Comparison of ENCODE assay signal across 15 cellular contexts in genomic region chr2:155895016-155895415, GRCh38.
"Had no signal": no experiment of that assay in that cellular context is flagged by ENCODE, and none has a peak within 500 bp of the region (broad histone marks: within the 10 kb centered on the region; RNA-seq: fewer than 3 reads in every experiment).

No MANE protein-coding gene starts in this region.

- H3K4me1 ChIP-seq: ascending aorta, heart left ventricle, upper lobe of right lung had no signal

- H3K27me3 ChIP-seq: ascending aorta, heart left ventricle, upper lobe of right lung had no signal

- FAIRE-seq: colon, endometrium, frontal cortex had no signal

- ATAC-seq: activated T-helper 17 cell treated with anti-CD3 and anti-CD28 coated beads, Interleukin-2, amount 50 U/mL, for 72 hours; esophagus mucosa; heart left ventricle; left lobe of liver; naive thymus-derived CD4-positive, alpha-beta T cell; stimulated activated effector memory CD8-positive, alpha-beta T cell treated with anti-CD3 and anti-CD28 coated beads, Interleukin-12 subunit alpha, Interleukin-12 subunit beta, amount 100 ng/mL, for 72 hours; upper lobe of right lung had no signal

- H3K4me3 ChIP-seq: ascending aorta, heart left ventricle, thoracic aorta, upper lobe of right lung had no signal

- H3K4me3 Mint-ChIP-seq: activated T-helper 17 cell treated with anti-CD3 and anti-CD28 coated beads, Interleukin-2, amount 50 U/mL, for 72 hours; naive thymus-derived CD4-positive, alpha-beta T cell; stimulated activated effector memory CD8-positive, alpha-beta T cell treated with anti-CD3 and anti-CD28 coated beads, Interleukin-12 subunit alpha, Interleukin-12 subunit beta, amount 100 ng/mL, for 72 hours had no signal

- H3K27me3 Mint-ChIP-seq: activated T-helper 17 cell treated with anti-CD3 and anti-CD28 coated beads, Interleukin-2, amount 50 U/mL, for 72 hours; naive thymus-derived CD4-positive, alpha-beta T cell had no signal

- H3K27ac ChIP-seq: ascending aorta, heart left ventricle, thoracic aorta, upper lobe of right lung had no signal

- DNase-seq: activated CD4-positive, alpha-beta T cell treated with anti-CD3 and anti-CD28 coated beads for 1 hour; activated CD4-positive, alpha-beta T cell treated with anti-CD3 and anti-CD28 coated beads, Interleukin-2, amount 50 U/mL, for 4 hours; activated naive CD4-positive, alpha-beta T cell treated with Interleukin-2 at 50 U/mL for 16 hours; heart left ventricle; naive thymus-derived CD4-positive, alpha-beta T cell; upper lobe of right lung had no signal

- H3K36me3 ChIP-seq: ascending aorta, heart left ventricle, thoracic aorta, upper lobe of right lung had no signal

- H3K9me3 ChIP-seq: ascending aorta, thoracic aorta, upper lobe of right lung had no signal

- H3K27ac Mint-ChIP-seq: activated T-helper 17 cell treated with anti-CD3 and anti-CD28 coated beads, Interleukin-2, amount 50 U/mL, for 72 hours; naive thymus-derived CD4-positive, alpha-beta T cell; stimulated activated effector memory CD8-positive, alpha-beta T cell treated with anti-CD3 and anti-CD28 coated beads, Interleukin-12 subunit alpha, Interleukin-12 subunit beta, amount 100 ng/mL, for 72 hours had no signal

- H3K36me3 Mint-ChIP-seq: naive thymus-derived CD4-positive, alpha-beta T cell; stimulated activated effector memory CD8-positive, alpha-beta T cell treated with anti-CD3 and anti-CD28 coated beads, Interleukin-12 subunit alpha, Interleukin-12 subunit beta, amount 100 ng/mL, for 72 hours had no signal

- H3K4me1 Mint-ChIP-seq: activated T-helper 17 cell treated with anti-CD3 and anti-CD28 coated beads, Interleukin-2, amount 50 U/mL, for 72 hours; naive thymus-derived CD4-positive, alpha-beta T cell; stimulated activated effector memory CD8-positive, alpha-beta T cell treated with anti-CD3 and anti-CD28 coated beads, Interleukin-12 subunit alpha, Interleukin-12 subunit beta, amount 100 ng/mL, for 72 hours had no signal
